In genomic region chr14:38250316-38250715, GRCh38 we compare ENCODE assay signal across 24 cellular contexts. TPM values are rescaled to one million over a fixed set of nuclear protein-coding genes. Genes with fewer than 3 reads are reported as not detected.
"Had no signal": no experiment of that assay in that cellular context is flagged by ENCODE, and none has a peak within 500 bp of the region (broad histone marks: within the 10 kb centered on the region; RNA-seq: fewer than 3 reads in every experiment).

No MANE protein-coding gene starts in this region.

- H3K9me3 ChIP-seq: adrenal gland, ascending aorta, esophagus squamous epithelium, mucosa of descending colon, pancreas, thoracic aorta had no signal

- H3K79me2 ChIP-seq: hepatocyte had no signal

- H3K36me3 ChIP-seq: adrenal gland, ascending aorta, brain microvascular endothelial cell, esophagus squamous epithelium, pancreas, thoracic aorta had no signal

- H3K36me3 Mint-ChIP-seq: immature natural killer cell; stimulated activated naive B cell treated with anti-CD40 and anti-IgM and Interleukin-4, amounts not matched to agents 10 μg/mL and 1 μg/mL and 100 μg/mL, for 72 hours; WTC11 had no signal

- ATAC-seq: activated naive CD4-positive, alpha-beta T cell treated with anti-CD3 and anti-CD28 coated beads, Interleukin-2, amount 50 U/mL, for 72 hours; mucosa of descending colon; pancreas; sciatic nerve; stimulated activated naive B cell treated with anti-CD40 and anti-IgM and Interleukin-4, amounts not matched to agents 10 μg/mL and 1 μg/mL and 100 μg/mL, for 72 hours; WTC11 had no signal

- DNase-seq: activated T-cell treated with anti-CD3 and anti-CD28 coated beads, Interleukin-2, amount 50 U/mL, for 1 hour; adrenal gland; brain microvascular endothelial cell; central memory CD4-positive, alpha-beta T cell; dermis blood vessel endothelial cell; effector memory CD4-positive, alpha-beta T cell; esophagus squamous epithelium; immature natural killer cell; mesendoderm; mucosa of descending colon; nephron progenitor cell; pancreas; stimulated activated CD4-positive, alpha-beta T cell treated with anti-CD3 and anti-CD28 coated beads, Interleukin-15, amount 100 ng/mL, for 24 hours; stimulated activated CD8-positive, alpha-beta memory T cell treated with anti-CD3 and anti-CD28 coated beads, Interleukin-4, amount 100 ng/mL, for 48 hours; stimulated activated naive B cell treated with anti-CD40 and anti-IgM and Interleukin-4, amounts not matched to agents 10 μg/mL and 1 μg/mL and 100 μg/mL, for 72 hours; T-helper 9 cell had no signal

- H3K27ac Mint-ChIP-seq: activated naive CD4-positive, alpha-beta T cell treated with anti-CD3 and anti-CD28 coated beads, Interleukin-2, amount 50 U/mL, for 72 hours; immature natural killer cell; nephron progenitor cell; stimulated activated naive B cell treated with anti-CD40 and anti-IgM and Interleukin-4, amounts not matched to agents 10 μg/mL and 1 μg/mL and 100 μg/mL, for 72 hours; WTC11 had no signal

- H3K9me3 Mint-ChIP-seq: activated naive CD4-positive, alpha-beta T cell treated with anti-CD3 and anti-CD28 coated beads, Interleukin-2, amount 50 U/mL, for 72 hours; nephron progenitor cell; stimulated activated naive B cell treated with anti-CD40 and anti-IgM and Interleukin-4, amounts not matched to agents 10 μg/mL and 1 μg/mL and 100 μg/mL, for 72 hours; WTC11 had no signal

- H3K4me1 ChIP-seq: adrenal gland, ascending aorta, pancreas had no signal

- H3K27ac ChIP-seq: adrenal gland, ascending aorta, brain microvascular endothelial cell, esophagus squamous epithelium, hepatocyte, pancreas, thoracic aorta had no signal

- H2AFZ ChIP-seq: hepatocyte had no signal

- H3K4me2 ChIP-seq: hepatocyte, smooth muscle cell had no signal

- H3K4me3 Mint-ChIP-seq: immature natural killer cell; nephron progenitor cell; stimulated activated naive B cell treated with anti-CD40 and anti-IgM and Interleukin-4, amounts not matched to agents 10 μg/mL and 1 μg/mL and 100 μg/mL, for 72 hours; WTC11 had no signal

- H3K4me3 ChIP-seq: adrenal gland, ascending aorta, hepatocyte, mucosa of descending colon, smooth muscle cell, thoracic aorta had no signal

- FAIRE-seq: pancreas had no signal

- H3K27me3 ChIP-seq: ascending aorta, pancreas had no signal

RNA-seq across cellular contexts. Expression of gene CLEC14A, which starts 5.6 kb away (rescaled TPM):
- total RNA-seq: activated naive CD4-positive, alpha-beta T cell treated with anti-CD3 and anti-CD28 coated beads, Interleukin-2, amount 50 U/mL, for 72 hours; T-helper 1 cell treated with Interleukin-12 subunit alpha and Interleukin-12 subunit beta and Interleukin-4 antibody, amounts not matched to agents 30 ng/mL and 1 ng/mL, for 36 hours had no signal
- polyA plus RNA-seq: immature natural killer cell had no signal

RNA-seq across cellular contexts. Expression of gene SSTR1, which starts 42.6 kb away (rescaled TPM):
- total RNA-seq: activated naive CD4-positive, alpha-beta T cell treated with anti-CD3 and anti-CD28 coated beads, Interleukin-2, amount 50 U/mL, for 72 hours; T-helper 1 cell treated with Interleukin-12 subunit alpha and Interleukin-12 subunit beta and Interleukin-4 antibody, amounts not matched to agents 30 ng/mL and 1 ng/mL, for 36 hours had no signal
- polyA plus RNA-seq: immature natural killer cell had no signal
